Comparison of ENCODE assay signal across 8 cellular contexts in the genomic region with DNA sequence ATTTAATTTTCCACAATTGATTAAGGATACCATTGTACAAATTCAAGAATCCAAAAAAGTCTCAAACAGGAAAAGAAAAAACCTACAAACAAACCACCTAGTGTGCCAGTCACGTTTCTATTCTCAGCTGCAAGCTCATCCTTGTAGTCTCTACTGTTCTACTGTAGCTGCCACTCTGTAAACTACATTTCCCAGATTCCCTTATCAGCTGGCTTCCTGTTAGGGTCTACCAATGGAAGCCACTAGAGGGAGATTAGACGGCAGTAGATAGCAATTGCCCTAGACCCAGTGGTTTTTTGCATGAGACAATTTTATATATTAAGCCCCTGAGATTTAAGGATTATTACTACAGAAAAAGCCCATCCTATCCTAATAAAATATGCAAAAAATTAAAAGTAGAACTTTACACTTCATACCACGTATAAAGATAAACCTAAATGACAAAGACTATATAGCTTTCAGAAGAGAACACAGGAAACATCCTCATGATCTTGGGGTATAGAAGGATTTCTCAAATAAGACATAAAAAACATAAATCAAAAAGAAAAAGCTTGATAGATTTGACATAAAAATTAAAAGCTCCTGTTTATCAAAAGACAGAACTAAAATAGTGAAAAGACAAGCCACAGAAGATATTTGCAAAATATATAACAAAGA. TPM values are rescaled to one million over a fixed set of nuclear protein-coding genes. Genes with fewer than 3 reads are reported as not detected.
A peak's percentile ranks its signal among the peaks of the same experiment; 100 is the strongest.
DNase-seq lines count a peak whose midpoint lies in the region; ATAC-seq, FAIRE-seq and TF ChIP-seq lines count a peak whose summit lies in the region.

No MANE protein-coding gene starts in this region.

- H3K4me2 ChIP-seq in OCI-LY3 (ENCODE audit: low read length) (no peak overlapping the region), HepG2 (ENCODE audit: low read depth, low read length) (no peak overlapping the region)

- H2AFZ ChIP-seq in OCI-LY3 (ENCODE audit: low read depth, low read length) (no peak overlapping the region), HepG2 (ENCODE audit: low read length) (no peak overlapping the region)

- DNase-seq in activated CD8-positive, alpha-beta memory T cell treated with anti-CD3 and anti-CD28 coated beads, Interleukin-2, amount 10 ng/mL, durations not matched to agents 7 days and 5 days = peak; percentile 41
- DNase-seq in activated CD8-positive, alpha-beta memory T cell treated with anti-CD3 and anti-CD28 coated beads, Interleukin-2, amount 50 U/mL, for 48 hours = no peak
- peak; percentile 9 for DNase-seq in KG1 (lab: John Stamatoyannopoulos, UW)
- peak; percentile 86 for DNase-seq in cerebellar cortex (ENCODE audit: low spot score)
- DNase-seq in HepG2 (ENCODE audit: low spot score) = peak; percentile 76
- DNase-seq in urothelium cell line (ENCODE audit: low spot score) = peak; percentile 78

- no peaks in the 10 kb centered on the region for H4K20me1 ChIP-seq in OCI-LY3 (ENCODE audit: insufficient read depth, low read length)
- H4K20me1 ChIP-seq in HepG2 (ENCODE audit: insufficient read depth, low read length) = no peaks in the 10 kb centered on the region

- POLR2A ChIA-PET in HepG2 (lab: Yijun Ruan, JAX) = interaction anchor here (0.9 kb wide), 2 partner anchors 38 to 103 kb away, joined by 3 to 5 read pairs; a partner anchor contains a TSS

- H3K4me3 ChIP-seq in OCI-LY3 (ENCODE audit: low read length) (no peak overlapping the region), HepG2 (replicated peaks in 1 of 3; ENCODE audit: insufficient read depth in 1 of 3, low read depth in 2 of 3, low read length in 3 of 3) (no peak overlapping the region)

- H3K9me3 Mint-ChIP-seq in activated CD8-positive, alpha-beta memory T cell treated with anti-CD3 and anti-CD28 coated beads, Interleukin-2, amount 10 ng/mL, durations not matched to agents 7 days and 5 days (ENCODE audit: low read depth) = no peaks in the 10 kb centered on the region

- H3K36me3 Mint-ChIP-seq in activated CD8-positive, alpha-beta memory T cell treated with anti-CD3 and anti-CD28 coated beads, Interleukin-2, amount 10 ng/mL, durations not matched to agents 7 days and 5 days = no peaks in the 10 kb centered on the region

- ATAC-seq in activated CD8-positive, alpha-beta memory T cell treated with anti-CD3 and anti-CD28 coated beads, Interleukin-2, amount 10 ng/mL, durations not matched to agents 7 days and 5 days = peak; percentile 86
- ATAC-seq in GM21737 (IDR thresholded peaks at IDR 0.05; ENCODE audit: unreplicated experiment) = peak; percentile 85
- ATAC-seq in HepG2 = peak; percentile 100

- BruUV-seq in HepG2 (replicated peaks; lab: Mats Ljungman, UMichigan) = no TSS peak

- no peak for TF ChIP-seq RAD21 in HepG2 (CRISPR knock-in tag; IDR thresholded peaks at IDR 0.05)

- peak; percentile 44 for TF ChIP-seq CTCF in OCI-LY3 (IDR thresholded peaks at IDR 0.05; ENCODE audit: low read depth, low read length)
- peak; percentile 75 for TF ChIP-seq CTCF in HepG2 (CRISPR knock-in tag; IDR thresholded peaks at IDR 0.05)

- intact Hi-C loops in HepG2 (cut with micrococcal nuclease; ENCODE audit: unreplicated experiment) = no loop called here

- H3K9ac ChIP-seq in OCI-LY3 (ENCODE audit: low read length) (no peak overlapping the region), HepG2 (ENCODE audit: insufficient read depth, low read depth, low read length) (no peak overlapping the region)

- TF ChIP-seq POLR2A in HepG2 (IDR thresholded peaks at IDR 0.05; ENCODE audit: insufficient read depth in 1 of 2, low read depth in 2 of 2, low read length in 2 of 2) = no peak

- FAIRE-seq in HepG2 (lab: Jason Lieb, UNC) = peak; percentile 95
- no peak for FAIRE-seq in urothelium cell line (lab: Jason Lieb, UNC)

- in situ Hi-C loops in HepG2 (cut with HindIII; ENCODE audit: extremely low pct_ligation_motif_present, low pct_unique_long_range_greater_than_20kb) = no loop called here

- 28% methylated on average over 3 of the region's 3 CpGs for WGBS in HepG2 (ENCODE audit: low lambda C conversion rate)

- TF ChIP-seq EP300 in HepG2 (IDR thresholded peaks at IDR 0.05; ENCODE audit: low read depth in 2 of 2, low read length in 2 of 2) = no peak
- no peak for TF ChIP-seq EP300 in HepG2 (CRISPR knock-in tag; IDR thresholded peaks at IDR 0.05; ENCODE audit: borderline replicate concordance)

- H3K4me1 ChIP-seq in OCI-LY3 (ENCODE audit: low read length) (no peaks in the 10 kb centered on the region), HepG2 (ENCODE audit: insufficient read depth, low read length) (no peaks in the 10 kb centered on the region)

- H3K27ac Mint-ChIP-seq in activated CD8-positive, alpha-beta memory T cell treated with anti-CD3 and anti-CD28 coated beads, Interleukin-2, amount 10 ng/mL, durations not matched to agents 7 days and 5 days = no peak overlapping the region

- no peaks in the 10 kb centered on the region for H3K79me2 ChIP-seq in OCI-LY3 (ENCODE audit: low read length)
- no peaks in the 10 kb centered on the region for H3K79me2 ChIP-seq in HepG2 (ENCODE audit: insufficient read depth, low read length)

- H3K9me3 ChIP-seq in OCI-LY3 (ENCODE audit: insufficient read depth, low read length) = no peaks in the 10 kb centered on the region
- no peaks in the 10 kb centered on the region for H3K9me3 ChIP-seq in HepG2 (ENCODE audit: low read length)

- H3K4me1 Mint-ChIP-seq in activated CD8-positive, alpha-beta memory T cell treated with anti-CD3 and anti-CD28 coated beads, Interleukin-2, amount 10 ng/mL, durations not matched to agents 7 days and 5 days = peaks cover 2% of the 10 kb centered on the region

- peaks cover 4% of the 10 kb centered on the region; the same call in 1 of the 2 replicates for H3K27me3 ChIP-seq in OCI-LY3 (ENCODE audit: low read depth, low read length)
- H3K27me3 ChIP-seq in HepG2 (ENCODE audit: control insufficient read depth in 1 of 2, insufficient read depth in 2 of 2, low read length in 2 of 2) = no peaks in the 10 kb centered on the region

- H3K27me3 Mint-ChIP-seq in activated CD8-positive, alpha-beta memory T cell treated with anti-CD3 and anti-CD28 coated beads, Interleukin-2, amount 10 ng/mL, durations not matched to agents 7 days and 5 days = peaks cover 8% of the 10 kb centered on the region

- no peak overlapping the region for H3K4me3 Mint-ChIP-seq in activated CD8-positive, alpha-beta memory T cell treated with anti-CD3 and anti-CD28 coated beads, Interleukin-2, amount 10 ng/mL, durations not matched to agents 7 days and 5 days

- CTCF ChIA-PET in activated CD8-positive, alpha-beta memory T cell treated with anti-CD3 and anti-CD28 coated beads, Interleukin-2, amount 10 ng/mL, durations not matched to agents 7 days and 5 days (lab: Charles Lee) = interaction anchor here (0.6 to 2.4 kb wide), 18 partner anchors 9 to 562 kb away, joined by 3 to 27 read pairs (median 3); a partner anchor contains a TSS
- CTCF ChIA-PET in HepG2 (lab: Yijun Ruan, JAX; ENCODE audit: low intra/inter-chr PET ratio, low total read pairs) = no interaction called here

- H3K36me3 ChIP-seq in OCI-LY3 (replicated peaks; ENCODE audit: low read depth, low read length) = no peaks in the 10 kb centered on the region
- H3K36me3 ChIP-seq in HepG2 (replicated peaks in 1 of 2; ENCODE audit: control insufficient read depth in 1 of 2, insufficient read depth in 2 of 2, low read length in 2 of 2) = peaks cover 0 to 23% of the 10 kb centered on the region in 2 experiments; a peak in 2 of 5 replicates

- H3K27ac ChIP-seq in OCI-LY3 (ENCODE audit: low read length) (no peak overlapping the region), HepG2 (ENCODE audit: extremely low read length, insufficient read depth, low read length) (no peak overlapping the region)

TF ChIP-seq in HepG2, 621 proteins besides CTCF, POLR2A, EP300 and RAD21 (continues in another document):
- TF ChIP-seq, protein P1, sequence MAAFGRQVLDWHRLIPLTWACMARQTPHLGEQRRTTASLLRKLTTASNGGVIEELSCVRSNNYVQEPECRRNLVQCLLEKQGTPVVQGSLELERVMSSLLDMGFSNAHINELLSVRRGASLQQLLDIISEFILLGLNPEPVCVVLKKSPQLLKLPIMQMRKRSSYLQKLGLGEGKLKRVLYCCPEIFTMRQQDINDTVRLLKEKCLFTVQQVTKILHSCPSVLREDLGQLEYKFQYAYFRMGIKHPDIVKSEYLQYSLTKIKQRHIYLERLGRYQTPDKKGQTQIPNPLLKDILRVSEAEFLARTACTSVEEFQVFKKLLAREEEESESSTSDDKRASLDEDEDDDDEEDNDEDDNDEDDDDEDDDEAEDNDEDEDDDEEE (CRISPR knock-in tag; IDR thresholded peaks at IDR 0.05) = no peak
- TF ChIP-seq THAP11 (CRISPR knock-in tag; IDR thresholded peaks at IDR 0.05) = peak; percentile 99

RNA-seq across cellular contexts. Expression of a gene that starts 37.4 kb away (rescaled TPM):
- total RNA-seq in activated CD8-positive, alpha-beta memory T cell treated with anti-CD3 and anti-CD28 coated beads, Interleukin-2, amount 10 ng/mL, durations not matched to agents 7 days and 5 days = 10 to 100 TPM in 1 of 2 experiments, 1 to 10 TPM in 1; 8.3 to 19.4 TPM
- 16.5 and 37.7 TPM in 2 replicates for total RNA-seq in HepG2 (2016; rRNA removed; fragmentation: Illumina TruSeq; extraction: Trizol)
- 3.3 and 4.3 TPM in 2 replicates for total RNA-seq in HepG2 (2016; cell fraction: cytosol; rRNA removed; fragmentation: Illumina TruSeq; extraction: Trizol; ENCODE audit: low read depth)
- total RNA-seq in HepG2 (2016; cell fraction: insoluble cytoplasmic fraction; rRNA removed; fragmentation: Illumina TruSeq; extraction: Trizol) = 14.1 and 38.3 TPM in 2 replicates
- 7.5 and 8.0 TPM in 2 replicates for total RNA-seq in HepG2 (2016; cell fraction: membrane; rRNA removed; fragmentation: Illumina TruSeq; extraction: Trizol)
- 34.5 and 35.9 TPM in 2 replicates for total RNA-seq in HepG2 (2016; cell fraction: nucleus; rRNA removed; fragmentation: Illumina TruSeq; extraction: Trizol)
- 108 and 126 TPM in 2 replicates for polyA plus RNA-seq in HepG2 (2011; rRNA removed)
- polyA plus RNA-seq in HepG2 (2011; cell fraction: cytosol; rRNA removed) = 107 and 109 TPM in 2 replicates
- 62.4 and 67.9 TPM in 2 replicates for polyA plus RNA-seq in HepG2 (2011; cell fraction: nucleus; rRNA removed)
- 66.5 and 86.6 TPM in 2 replicates for polyA plus RNA-seq in HepG2 (2012)
- 2.8 and 3.4 TPM in 2 replicates for polyA plus RNA-seq in HepG2 (2016; cell fraction: cytosol; fragmentation: Illumina TruSeq; extraction: Trizol; ENCODE audit: low read depth)
- polyA plus RNA-seq in HepG2 (2016; cell fraction: insoluble cytoplasmic fraction; fragmentation: Illumina TruSeq; extraction: Trizol; ENCODE audit: low read depth) = 12.5 and 14.6 TPM in 2 replicates
- polyA plus RNA-seq in HepG2 (2016; cell fraction: membrane; fragmentation: Illumina TruSeq; extraction: Trizol; ENCODE audit: low read depth) = 4.7 and 5.3 TPM in 2 replicates
- polyA plus RNA-seq in HepG2 (2016; cell fraction: nucleus; fragmentation: Illumina TruSeq; extraction: Trizol; ENCODE audit: insufficient read depth, low read depth) = 38.2 and 45.7 TPM in 2 replicates
- polyA minus RNA-seq in HepG2 (2011; rRNA and poly(A)+ RNA removed; ENCODE audit: low replicate concordance) = 34.7 and 158 TPM in 2 replicates
- 44.8 and 53.1 TPM in 2 replicates for polyA minus RNA-seq in HepG2 (2011; cell fraction: cytosol; rRNA and poly(A)+ RNA removed)
- polyA minus RNA-seq in HepG2 (2011; cell fraction: nucleus; rRNA and poly(A)+ RNA removed) = 40.5 and 41.8 TPM in 2 replicates
